Comparison of ENCODE assay signal across 8 cellular contexts in genomic region chr7:5282464-5283316, GRCh38. TPM values are rescaled to one million over a fixed set of nuclear protein-coding genes. Genes with fewer than 3 reads are reported as not detected.
DNase-seq lines count a peak whose midpoint lies in the region; ATAC-seq and TF ChIP-seq lines count a peak whose summit lies in the region.

Gene SLC29A4 (plus strand): TSS chr7:5282943. CDS start chr7:5287817, 4,874 bp downstream.

- intact Hi-C loops in HCT116 (cut with micrococcal nuclease) (no loop called here), left ventricle myocardium superior (cut with micrococcal nuclease) (no loop called here), gastrocnemius medialis (cut with DNase I; ENCODE audit: low total_unique reads) (no loop called here)

- DNase-seq in BE2C: peak; percentile 60
- peak; percentile 13 for DNase-seq in HCT116 (ENCODE audit: low read depth, low spot score)
- no peak for DNase-seq in activated T-cell treated with anti-CD3 and anti-CD28 coated beads, Interleukin-2, amount 50 U/mL, for 4 hours
- peak; percentile 79 for DNase-seq in left ventricle myocardium superior
- no peak for DNase-seq in gastrocnemius medialis
- no peak for DNase-seq in HuH-7.5 (ENCODE audit: low spot score)
- DNase-seq in SIG-M5 (lab: John Stamatoyannopoulos, UW): no peak
- DNase-seq in OCI-M1 (lab: John Stamatoyannopoulos, UW): no peak

- TF ChIP-seq POLR2A in HCT116 (IDR thresholded peaks at IDR 0.05; ENCODE audit: borderline replicate concordance, extremely low read depth, insufficient read depth, insufficient read length) (no peak), gastrocnemius medialis (IDR thresholded peaks at IDR 0.05) (no peak)

- peak within 1 kb of the TSS; percentile 86 for H3K4me2 ChIP-seq in HCT116 (ENCODE audit: low read length)

- H3K9me3 ChIP-seq in BE2C (no peaks in the 10 kb centered on the region), HCT116 (ENCODE audit: control insufficient read depth in 1 of 2, insufficient read depth in 1 of 2, low read depth in 1 of 2, low read length in 2 of 2) (no peaks in the 10 kb centered on the region), gastrocnemius medialis (no peaks in the 10 kb centered on the region)

- peak; percentile 71 for ATAC-seq in HCT116
- ATAC-seq in activated T-cell treated with anti-CD3 and anti-CD28 coated beads, Interleukin-2, amount 50 U/mL, for 4 hours: peak; percentile 62 to 66
- ATAC-seq in left ventricle myocardium superior: peak; percentile 83
- ATAC-seq in gastrocnemius medialis: peak; percentile 42 to 67

- H4K20me1 ChIP-seq in HCT116 (ENCODE audit: insufficient read depth): no peaks in the 10 kb centered on the region

- H3K27me3 ChIP-seq in BE2C (no peaks in the 10 kb centered on the region), HCT116 (ENCODE audit: insufficient read depth, low read length) (no peaks in the 10 kb centered on the region), gastrocnemius medialis (peaks cover 0 to 9% (median 6%) of the 10 kb centered on the region in 3 donors)

- peaks cover 13% of the 10 kb centered on the region for H3K27me3 Mint-ChIP-seq in activated T-cell treated with anti-CD3 and anti-CD28 coated beads, Interleukin-2, amount 50 U/mL, for 4 hours (ENCODE audit: low read depth)

- H3K27ac ChIP-seq in HCT116 (ENCODE audit: low read depth, low read length) (peak within 1 kb of the TSS; percentile 40; the same call in 1 of the 2 replicates), gastrocnemius medialis (no peak within 1 kb of the TSS)

- no TSS peak for BruUV-seq in HCT116 (replicated peaks; lab: Mats Ljungman, UMichigan)

- no peaks in the 10 kb centered on the region for H3K79me2 ChIP-seq in HCT116 (ENCODE audit: insufficient read depth, low read length)

- no peaks in the 10 kb centered on the region for H3K9me3 Mint-ChIP-seq in activated T-cell treated with anti-CD3 and anti-CD28 coated beads, Interleukin-2, amount 50 U/mL, for 4 hours

- no peaks in the 10 kb centered on the region for H3K4me1 Mint-ChIP-seq in activated T-cell treated with anti-CD3 and anti-CD28 coated beads, Interleukin-2, amount 50 U/mL, for 4 hours (ENCODE audit: low read depth)

- peaks cover 6% of the 10 kb centered on the region for H3K4me1 ChIP-seq in BE2C
- peaks cover 12 to 22% of the 10 kb centered on the region in 2 experiments for H3K4me1 ChIP-seq in HCT116 (ENCODE audit: control insufficient read depth in 1 of 2, insufficient read depth in 2 of 2, low read length in 2 of 2)
- H3K4me1 ChIP-seq in gastrocnemius medialis: no peaks in the 10 kb centered on the region

- H2AFZ ChIP-seq in HCT116 (ENCODE audit: low read depth, low read length, poor library complexity, severe bottlenecking): peak within 1 kb of the TSS; percentile 35

- POLR2A ChIA-PET in HCT116 (lab: Charles Lee): no interaction called here

- no peaks in the 10 kb centered on the region for H3K36me3 Mint-ChIP-seq in activated T-cell treated with anti-CD3 and anti-CD28 coated beads, Interleukin-2, amount 50 U/mL, for 4 hours (ENCODE audit: insufficient read depth)

- TF ChIP-seq RAD21 in HCT116 (IDR thresholded peaks at IDR 0.05; ENCODE audit: low read depth): no peak

- in situ Hi-C loops in gastrocnemius medialis (cut with MboI; ENCODE audit: low sequenced_read_pairs in 4 of 4): no loop called here

- no peaks in the 10 kb centered on the region for H3K9me2 ChIP-seq in HCT116 (ENCODE audit: insufficient read depth)

- no peak for TF ChIP-seq CTCF in BE2C (IDR thresholded peaks at IDR 0.05; ENCODE audit: low read depth, low read length)
- TF ChIP-seq CTCF in HCT116 (IDR thresholded peaks at IDR 0.05 in 2 of 3, conservative IDR thresholded peaks at IDR 0.05 in 1 of 3; ENCODE audit: borderline replicate concordance in 1 of 3, insufficient read depth in 1 of 3, low read depth in 2 of 3, low read length in 2 of 3): no peak
- TF ChIP-seq CTCF in gastrocnemius medialis (IDR thresholded peaks at IDR 0.05 in 4 of 5, conservative IDR thresholded peaks at IDR 0.05 in 1 of 5): no peak

- CTCF ChIA-PET in HCT116 (lab: Charles Lee): no interaction called here

- RAD21 ChIA-PET in HCT116 (lab: Charles Lee; ENCODE audit: low non-redundant PET in 1 of 2, low total read pairs in 2 of 2, uncharacterized antibody in 2 of 2, unreplicated experiment in 2 of 2): no interaction called here

- peak within 1 kb of the TSS; percentile 63 for H3K4me3 ChIP-seq in BE2C (ENCODE audit: low read depth, low read length)
- peak within 1 kb of the TSS; percentile 48 to 62 for H3K4me3 ChIP-seq in HCT116 (replicated peaks in 1 of 2; ENCODE audit: low read depth in 1 of 2, low read length in 2 of 2)
- H3K4me3 ChIP-seq in gastrocnemius medialis: peak within 1 kb of the TSS; percentile 47 to 59 (median 54)

- H3K9ac ChIP-seq in HCT116 (ENCODE audit: low read length): peak within 1 kb of the TSS; percentile 53

- no peak within 1 kb of the TSS for H3K4me3 Mint-ChIP-seq in activated T-cell treated with anti-CD3 and anti-CD28 coated beads, Interleukin-2, amount 50 U/mL, for 4 hours

- H3K36me3 ChIP-seq in BE2C (no peaks in the 10 kb centered on the region), HCT116 (ENCODE audit: control insufficient read depth in 1 of 2, insufficient read depth in 2 of 2, low read length in 2 of 2) (no peaks in the 10 kb centered on the region), gastrocnemius medialis (no peaks in the 10 kb centered on the region)

TF ChIP-seq in HCT116, 20 proteins besides CTCF, POLR2A, EP300 and RAD21:
- no peak for TF ChIP-seq EGR1 (IDR thresholded peaks at IDR 0.05; ENCODE audit: low read depth)
- TF ChIP-seq CBX3 (IDR thresholded peaks at IDR 0.05; ENCODE audit: low read depth): no peak
- TF ChIP-seq CEBPB (IDR thresholded peaks at IDR 0.05; ENCODE audit: low read depth): no peak
- no peak for TF ChIP-seq ELF1 (IDR thresholded peaks at IDR 0.05; ENCODE audit: borderline replicate concordance, low read depth)
- TF ChIP-seq JUND (IDR thresholded peaks at IDR 0.05): no peak
- no peak for TF ChIP-seq SRF (IDR thresholded peaks at IDR 0.05; ENCODE audit: low read depth)
- no peak for TF ChIP-seq YY1 (IDR thresholded peaks at IDR 0.05; ENCODE audit: extremely low read depth, insufficient replicate concordance, low read depth, low read length)
- TF ChIP-seq POLR2AphosphoS5 (IDR thresholded peaks at IDR 0.05; ENCODE audit: low read depth, low read length): no peak
- TF ChIP-seq SP1 (IDR thresholded peaks at IDR 0.05; ENCODE audit: low read depth): no peak
- TF ChIP-seq MAX (IDR thresholded peaks at IDR 0.05): no peak
- no peak for TF ChIP-seq ZFX (IDR thresholded peaks at IDR 0.05)
- no peak for TF ChIP-seq ZNF274 (IDR thresholded peaks at IDR 0.05; ENCODE audit: low read depth, low read length)
- TF ChIP-seq EZH2phosphoT487 (IDR thresholded peaks at IDR 0.05; ENCODE audit: borderline replicate concordance): no peak
- no peak for TF ChIP-seq EZH2 (IDR thresholded peaks at IDR 0.05)
- TF ChIP-seq TCF7L2 (IDR thresholded peaks at IDR 0.05; ENCODE audit: borderline replicate concordance, extremely low read depth, insufficient read depth, insufficient read length): no peak
- no peak for TF ChIP-seq ZBTB33 (IDR thresholded peaks at IDR 0.05; ENCODE audit: extremely low read depth, insufficient replicate concordance, low read length)

RNA-seq across cellular contexts. Expression of gene SLC29A4, which starts in this region (rescaled TPM):
- polyA plus RNA-seq in BE2C (2012; ENCODE audit: insufficient read depth, insufficient read length, low read depth): 8.6 TPM
- total RNA-seq in HCT116 (2021; ENCODE audit: unreplicated experiment): 24.5 TPM
- 21.2 and 27.5 TPM in 2 replicates for polyA plus RNA-seq in HCT116 (2012)
- total RNA-seq in activated T-cell treated with anti-CD3 and anti-CD28 coated beads, Interleukin-2, amount 50 U/mL, for 4 hours: under 1 TPM; 0.18 to 0.34 (median 0.24) TPM
- 2.3 TPM for total RNA-seq in left ventricle myocardium superior
- total RNA-seq in gastrocnemius medialis: 1 to 10 TPM; 1.7 to 5.4 (median 3.6) TPM

Comparison
In these comparisons a context has a peak if more than half of its experiments do, and no peak if none do; other contexts are left out.
1. Peak in ATAC-seq in activated T-cell treated with anti-CD3 and anti-CD28 coated beads, Interleukin-2, amount 50 U/mL, for 4 hours; RNA of the gene not detected or under 1 TPM.
2. DNase-seq: peak in BE2C (single experiment), HCT116 (single experiment) and left ventricle myocardium superior (single experiment); none in activated T-cell treated with anti-CD3 and anti-CD28 coated beads, Interleukin-2, amount 50 U/mL, for 4 hours (single experiment), gastrocnemius medialis (0 of 2), HuH-7.5 (single experiment), SIG-M5 (single experiment) and OCI-M1 (single experiment).
3. Peak in every context shown above with its lines, with median percentiles within 50 percentile points of each other: H3K4me3 ChIP-seq and ATAC-seq.